19 cellular contexts compared by ENCODE assay signal in the genomic region with DNA sequence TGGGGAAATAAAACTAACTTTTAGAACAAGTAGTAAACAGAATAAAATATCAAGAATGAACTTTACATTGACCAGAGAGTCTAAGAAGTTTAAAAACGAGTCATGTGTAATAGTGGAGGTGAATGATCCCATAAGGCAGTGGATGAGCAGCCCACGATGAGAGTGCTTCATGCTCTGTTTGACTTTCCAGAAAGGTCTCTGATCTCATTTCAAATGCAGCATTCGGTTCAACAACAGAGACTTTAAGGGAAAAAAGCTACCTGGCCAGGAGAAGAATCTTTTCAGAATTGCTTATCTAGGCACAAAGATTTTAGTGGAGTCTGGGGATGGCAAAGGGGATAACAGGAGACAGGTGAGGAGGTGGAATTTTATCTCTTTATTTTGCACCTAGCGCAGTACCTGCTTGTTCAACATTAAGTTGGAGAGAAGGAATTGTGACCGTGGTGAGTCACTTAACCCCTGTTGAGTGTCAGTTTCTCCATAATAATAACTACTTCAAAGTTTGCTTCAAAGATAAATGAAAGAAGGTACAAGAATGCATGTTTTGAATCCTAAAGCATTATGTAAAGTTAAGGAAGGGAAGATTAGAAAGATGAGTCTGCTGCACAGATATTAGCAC.
"Had no signal": no experiment of that assay in that cellular context is flagged by ENCODE, and none has a peak within 500 bp of the region (broad histone marks: within the 10 kb centered on the region; RNA-seq: fewer than 3 reads in every experiment).

No MANE protein-coding gene starts in this region.

- DNase-seq: activated CD4-positive, alpha-beta memory T cell treated with anti-CD3 and anti-CD28 coated beads, Interleukin-2, amount 10 ng/mL, durations not matched to agents 7 days and 5 days; activated CD4-positive, alpha-beta T cell treated with anti-CD3 and anti-CD28 coated beads, Interleukin-2, amount 10 ng/mL, durations not matched to agents 24 days and 14 days; activated effector memory CD4-positive, alpha-beta T cell treated with anti-CD3 and anti-CD28 coated beads, Interleukin-2, amount 50 U/mL, for 16 hours; activated naive CD4-positive, alpha-beta T cell treated with anti-CD3 and anti-CD28 coated beads, Interleukin-2, amount 10 ng/mL, durations not matched to agents 7 days and 5 days; activated T-cell treated with anti-CD3 and anti-CD28 coated beads for 4 hours; amygdala; erythroblast; heart right ventricle; kidney glomerular epithelial cell; left lung; ovary; psoas muscle; stimulated activated CD4-positive, alpha-beta T cell treated with anti-CD3 and anti-CD28 coated beads, Interleukin-12 subunit alpha, Interleukin-12 subunit beta, amount 100 ng/mL, for 4 hours; stimulated activated CD4-positive, alpha-beta T cell treated with anti-CD3 and anti-CD28 coated beads, Interleukin-4, amount 100 ng/mL, for 4 hours; stimulated activated naive CD8-positive, alpha-beta T cell treated with anti-CD3 and anti-CD28 coated beads, Interleukin-15, Interleukin-2, amounts not matched to agents 100 U/mL and 50 U/mL, for 24 hours; T-helper 17 cell; upper lobe of left lung had no signal

- H3K36me3 ChIP-seq: left lung, neutrophil, ovary, upper lobe of left lung had no signal

- ATAC-seq: psoas muscle; right cardiac atrium; stimulated activated naive CD8-positive, alpha-beta T cell treated with anti-CD3 and anti-CD28 coated beads, Interleukin-15, Interleukin-2, amounts not matched to agents 100 U/mL and 50 U/mL, for 24 hours; T-helper 17 cell had no signal

- H3K9me3 ChIP-seq: heart right ventricle, left lung, neutrophil, ovary, psoas muscle, upper lobe of left lung had no signal

- H3K27me3 ChIP-seq: heart right ventricle, left lung, neutrophil, ovary, upper lobe of left lung had no signal

- H3K4me3 ChIP-seq: heart right ventricle, left lung, ovary, psoas muscle, upper lobe of left lung had no signal

- H3K27ac ChIP-seq: heart right ventricle, left lung, neutrophil, ovary, psoas muscle, upper lobe of left lung had no signal

- H3K4me1 ChIP-seq: psoas muscle had no signal
